In genomic region chr6:68747110-68747509, GRCh38 we compare ENCODE assay signal across 18 cellular contexts.
DNase-seq lines count a peak whose midpoint lies in the region; ATAC-seq, FAIRE-seq and TF ChIP-seq lines count a peak whose summit lies in the region.
"Had no signal": no experiment of that assay in that cellular context is flagged by ENCODE, and none has a peak within 500 bp of the region (broad histone marks: within the 10 kb centered on the region; RNA-seq: fewer than 3 reads in every experiment).

No MANE protein-coding gene starts in this region.

- H3K79me2 ChIP-seq in neural cell (replicated peaks; ENCODE audit: insufficient read depth, low read length) (no peaks in the 10 kb centered on the region), hepatocyte (no peaks in the 10 kb centered on the region)

- H3K4me1 ChIP-seq in hepatocyte (ENCODE audit: insufficient read depth): no peaks in the 10 kb centered on the region
- H3K4me1 ChIP-seq in upper lobe of left lung: no peaks in the 10 kb centered on the region
- no peaks in the 10 kb centered on the region for H3K4me1 ChIP-seq in small intestine (ENCODE audit: control insufficient read depth in 2 of 2, insufficient read depth in 1 of 2, low read depth in 1 of 2, low read length in 1 of 2)
- H3K4me1 ChIP-seq: Caco-2, HAP-1 had no signal

- H3K9me2 ChIP-seq in neural cell (ENCODE audit: insufficient read depth, low read length) (no peaks in the 10 kb centered on the region), hepatocyte (replicated peaks; ENCODE audit: insufficient read depth) (no peaks in the 10 kb centered on the region)

- no peaks in the 10 kb centered on the region for H3F3A ChIP-seq in neural cell (ENCODE audit: insufficient read depth, low read length, poor library complexity, severe bottlenecking)

- peak overlapping the region; percentile 77 for H3K27ac ChIP-seq in angular gyrus (ENCODE audit: low read depth, low read length)
- peak overlapping the region; percentile 83 for H3K27ac ChIP-seq in caudate nucleus (ENCODE audit: low read depth, low read length)
- peak overlapping the region; percentile 60 for H3K27ac ChIP-seq in neural cell (ENCODE audit: low read length)
- no peak overlapping the region for H3K27ac ChIP-seq in hepatocyte
- no peak overlapping the region for H3K27ac ChIP-seq in upper lobe of left lung
- no peak overlapping the region for H3K27ac ChIP-seq in small intestine (ENCODE audit: low read depth in 1 of 2, low read length in 1 of 2)
- H3K27ac ChIP-seq: C4-2B, GM23248 had no signal

- H2AFZ ChIP-seq in neural cell (ENCODE audit: low read depth, low read length): no peak overlapping the region
- no peak overlapping the region for H2AFZ ChIP-seq in hepatocyte
- H2AFZ ChIP-seq: GM23248 had no signal

- 78% methylated on average over 1 of the region's 1 CpG for WGBS in hepatocyte (ENCODE audit: low lambda C conversion rate, missing lambda C conversion rate)
- WGBS in upper lobe of left lung, 2 donors: 95 to 96% methylated on average over 1 of the region's 1 CpG
- WGBS in small intestine, 3 donors: 82 to 91% (median 89%) methylated on average over 1 of the region's 1 CpG

- ATAC-seq in HG03108 (IDR thresholded peaks at IDR 0.05; ENCODE audit: unreplicated experiment) (no peak), upper lobe of left lung (ENCODE audit: low FRiP score in 2 of 2) (no peak)

- no peak overlapping the region for H3K4me2 ChIP-seq in neural cell (ENCODE audit: low read length)
- no peak overlapping the region for H3K4me2 ChIP-seq in hepatocyte

- no peak for TF ChIP-seq CTCF in neural cell (IDR thresholded peaks at IDR 0.05; ENCODE audit: poor library complexity, severe bottlenecking)
- no peak for TF ChIP-seq CTCF in hepatocyte (IDR thresholded peaks at IDR 0.05; ENCODE audit: poor library complexity)
- no peak for TF ChIP-seq CTCF in upper lobe of left lung (IDR thresholded peaks at IDR 0.05)

- FAIRE-seq in small intestine (lab: Jason Lieb, UNC): no peak
- FAIRE-seq: A204.1, D721Med, G401.6, GM12892, GM18507 had no signal

- H3K9ac ChIP-seq in neural cell (ENCODE audit: low read length): no peak overlapping the region
- H3K9ac ChIP-seq: GM23248 had no signal

- H4K20me1 ChIP-seq in neural cell (ENCODE audit: insufficient read depth) (no peaks in the 10 kb centered on the region), hepatocyte (ENCODE audit: insufficient read depth, poor library complexity, severe bottlenecking) (no peaks in the 10 kb centered on the region)

- no peaks in the 10 kb centered on the region for H3K27me3 ChIP-seq in neural cell (ENCODE audit: insufficient read depth, low read depth, low read length)
- no peaks in the 10 kb centered on the region for H3K27me3 ChIP-seq in hepatocyte
- H3K27me3 ChIP-seq in upper lobe of left lung: no peaks in the 10 kb centered on the region
- no peaks in the 10 kb centered on the region for H3K27me3 ChIP-seq in small intestine (ENCODE audit: control insufficient read depth in 2 of 2, insufficient read depth in 2 of 2, low read length in 2 of 2)

- no peak for TF ChIP-seq POLR2A in upper lobe of left lung (IDR thresholded peaks at IDR 0.05)

- H3K4me3 ChIP-seq in neural cell (ENCODE audit: low read length) (peak overlapping the region; percentile 30), hepatocyte (no peak overlapping the region), upper lobe of left lung (no peak overlapping the region), small intestine (ENCODE audit: low read depth in 1 of 2, low read length in 2 of 2) (no peak overlapping the region)
- H3K4me3 ChIP-seq: GM23248, HAP-1 had no signal

- TF ChIP-seq EP300 in neural cell (conservative IDR thresholded peaks at IDR 0.05; ENCODE audit: poor library complexity, severe bottlenecking) (no peak), upper lobe of left lung (IDR thresholded peaks at IDR 0.05) (no peak)

- H3K9me3 ChIP-seq in neural cell (ENCODE audit: low read length) (no peaks in the 10 kb centered on the region), hepatocyte (ENCODE audit: low read depth) (no peaks in the 10 kb centered on the region), upper lobe of left lung (no peaks in the 10 kb centered on the region), small intestine (ENCODE audit: control insufficient read depth, low read depth) (no peaks in the 10 kb centered on the region)
- H3K9me3 ChIP-seq: Caco-2, HAP-1 had no signal

- H3K36me3 ChIP-seq in neural cell (ENCODE audit: insufficient read depth, low read length): no peaks in the 10 kb centered on the region
- no peaks in the 10 kb centered on the region for H3K36me3 ChIP-seq in hepatocyte (replicated peaks; ENCODE audit: insufficient read depth, low read depth)
- no peaks in the 10 kb centered on the region for H3K36me3 ChIP-seq in upper lobe of left lung
- H3K36me3 ChIP-seq in small intestine (ENCODE audit: control insufficient read depth in 2 of 2, insufficient read depth in 2 of 2, low read length in 2 of 2): no peaks in the 10 kb centered on the region
- H3K36me3 ChIP-seq: HAP-1 had no signal

- no peak for TF ChIP-seq RAD21 in neural cell (conservative IDR thresholded peaks at IDR 0.05)

- no peak for DNase-seq in caudate nucleus (lab: John Stamatoyannopoulos, UW)
- no peak for DNase-seq in hepatocyte (ENCODE audit: low spot score)
- no peak for DNase-seq in upper lobe of left lung
- no peak for DNase-seq in small intestine
- DNase-seq: AML-193; Caco-2; CD4-positive, alpha-beta T cell; GM23248 had no signal

TF ChIP-seq in neural cell, 6 proteins besides CTCF, POLR2A, EP300 and RAD21:
- no peak for TF ChIP-seq TAF1 (IDR thresholded peaks at IDR 0.05; ENCODE audit: low read depth)
- TF ChIP-seq EZH2 (IDR thresholded peaks at IDR 0.05; ENCODE audit: borderline replicate concordance, insufficient read depth, low read length, poor library complexity, severe bottlenecking): no peak
- TF ChIP-seq MXI1 (conservative IDR thresholded peaks at IDR 0.05; ENCODE audit: poor library complexity, severe bottlenecking): no peak
- no peak for TF ChIP-seq POLR2AphosphoS5 (IDR thresholded peaks at IDR 0.05)
- TF ChIP-seq SMC3 (conservative IDR thresholded peaks at IDR 0.05; ENCODE audit: poor library complexity): no peak
- no peak for TF ChIP-seq REST (IDR thresholded peaks at IDR 0.05; ENCODE audit: borderline replicate concordance)

Comparison
In these comparisons a context has a peak if more than half of its experiments do, and no peak if none do; other contexts are left out.
1. H3K27ac ChIP-seq: peak in angular gyrus (single experiment), caudate nucleus (single experiment) and neural cell (single experiment); none in hepatocyte (single experiment), upper lobe of left lung (0 of 4) and small intestine (0 of 2).